1 cellular context compared by ENCODE assay signal in genomic region chr11:57741132-57742086, GRCh38.
A peak's percentile ranks its signal among the peaks of the same experiment; 100 is the strongest.
TF ChIP-seq lines count a peak whose summit lies in the region.

A gene with protein sequence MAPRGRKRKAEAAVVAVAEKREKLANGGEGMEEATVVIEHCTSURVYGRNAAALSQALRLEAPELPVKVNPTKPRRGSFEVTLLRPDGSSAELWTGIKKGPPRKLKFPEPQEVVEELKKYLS (plus strand): TSS chr11:57741491. CDS start chr11:57741596, 105 bp downstream.

TF ChIP-seq in GM12878, 131 proteins besides CTCF, POLR2A, EP300 and RAD21 (continued from another document and continues in another):
- TF ChIP-seq HSF1 (IDR thresholded peaks at IDR 0.05; ENCODE audit: low read depth, low read length) (0 out of 2 replicates have a peak, but pooled peaks have one; percentile 57), NR2F1 (conservative IDR thresholded peaks at IDR 0.05) (peak; percentile 77), FOXK2 (IDR thresholded peaks at IDR 0.05) (peak; percentile 93), SP1 (IDR thresholded peaks at IDR 0.05; ENCODE audit: low read depth, low read length) (peak; percentile 93), NFYA (IDR thresholded peaks at IDR 0.05; ENCODE audit: borderline replicate concordance, low read depth, low read length) (no peak), SMAD5 (IDR thresholded peaks at IDR 0.05; ENCODE audit: low read depth) (peak; percentile 70; the same call in 1 of the 2 replicates), BACH1 (IDR thresholded peaks at IDR 0.05; ENCODE audit: borderline replicate concordance) (peak; percentile 58), E4F1 (IDR thresholded peaks at IDR 0.05; ENCODE audit: borderline replicate concordance, partially characterized antibody) (peak; percentile 78), ZNF207 (IDR thresholded peaks at IDR 0.05; ENCODE audit: borderline replicate concordance) (peak; percentile 92), MAX (IDR thresholded peaks at IDR 0.05; ENCODE audit: low read depth, low read length) (peak; percentile 96), ELK1 (IDR thresholded peaks at IDR 0.05; ENCODE audit: low read depth, low read length) (peak; percentile 71; the same call in 1 of the 2 replicates), POLR2AphosphoS5 (IDR thresholded peaks at IDR 0.05; ENCODE audit: low read length) (peak; percentile 95), BHLHE40 (IDR thresholded peaks at IDR 0.05; ENCODE audit: borderline replicate concordance in 1 of 2, low read depth in 2 of 2, low read length in 1 of 2) (peak; percentile 87 to 88), ATF7 (IDR thresholded peaks at IDR 0.05; ENCODE audit: low read depth) (peak; percentile 92), ETV6 (conservative IDR thresholded peaks at IDR 0.05 in 1 of 2, IDR thresholded peaks at IDR 0.05 in 1 of 2; ENCODE audit: borderline replicate concordance in 1 of 2, low read depth in 1 of 2) (peak in 1 of 2 experiments; percentile 83; a peak in 2 of 4 replicates), TCF3 (IDR thresholded peaks at IDR 0.05; ENCODE audit: borderline replicate concordance, insufficient read depth, low read depth, low read length) (peak; percentile 81), ZNF217 (IDR thresholded peaks at IDR 0.05) (no peak), PRDM15 (CRISPR knock-in tag; IDR thresholded peaks at IDR 0.05) (no peak), HDAC6 (IDR thresholded peaks at IDR 0.05; ENCODE audit: unreplicated experiment) (no peak), MTA2 (IDR thresholded peaks at IDR 0.05; ENCODE audit: low read depth) (no peak), TCF7 (IDR thresholded peaks at IDR 0.05; ENCODE audit: borderline replicate concordance) (no peak; the same call in 1 of the 2 replicates), SMARCA5 (IDR thresholded peaks at IDR 0.05) (peak; percentile 91; the same call in 1 of the 2 replicates), LARP7 (IDR thresholded peaks at IDR 0.05) (peak; percentile 85), CEBPB (IDR thresholded peaks at IDR 0.05; ENCODE audit: borderline replicate concordance in 1 of 2, low read depth in 2 of 2, low read length in 2 of 2) (no peak), CBFB (IDR thresholded peaks at IDR 0.05; ENCODE audit: low read depth) (peak; percentile 45), HDAC2 (IDR thresholded peaks at IDR 0.05) (no peak), MEF2A (IDR thresholded peaks at IDR 0.05; ENCODE audit: insufficient read depth, low read depth, low read length) (peak; percentile 83), IKZF2 (IDR thresholded peaks at IDR 0.05) (peak; percentile 92), SMC3 (IDR thresholded peaks at IDR 0.05; ENCODE audit: borderline replicate concordance, low read length) (no peak), GABPA (IDR thresholded peaks at IDR 0.05; ENCODE audit: low read depth) (peak; percentile 95), NBN (IDR thresholded peaks at IDR 0.05) (peak; percentile 96), HDGF (IDR thresholded peaks at IDR 0.05) (peak; percentile 95; the same call in 1 of the 2 replicates), IRF4 (IDR thresholded peaks at IDR 0.05; ENCODE audit: low read depth, low read length) (peak; percentile 94), ASH2L (IDR thresholded peaks at IDR 0.05; ENCODE audit: borderline replicate concordance, low read depth) (no peak), RAD51 (IDR thresholded peaks at IDR 0.05) (peak; percentile 89), HCFC1 (IDR thresholded peaks at IDR 0.05; ENCODE audit: low read length) (peak; percentile 88), ZBTB4 (CRISPR knock-in tag; IDR thresholded peaks at IDR 0.05) (no peak), USF2 (IDR thresholded peaks at IDR 0.05; ENCODE audit: borderline replicate concordance, low read depth, low read length) (peak; percentile 76), EED (IDR thresholded peaks at IDR 0.05; ENCODE audit: low read depth) (peak; percentile 93), POLR2AphosphoS2 (IDR thresholded peaks at IDR 0.05; ENCODE audit: low read depth, low read length) (peak; percentile 80), EZH2 (IDR thresholded peaks at IDR 0.05; ENCODE audit: borderline replicate concordance, control insufficient read depth, low read depth, low read length) (no peak)
- TF ChIP-seq, protein P1, sequence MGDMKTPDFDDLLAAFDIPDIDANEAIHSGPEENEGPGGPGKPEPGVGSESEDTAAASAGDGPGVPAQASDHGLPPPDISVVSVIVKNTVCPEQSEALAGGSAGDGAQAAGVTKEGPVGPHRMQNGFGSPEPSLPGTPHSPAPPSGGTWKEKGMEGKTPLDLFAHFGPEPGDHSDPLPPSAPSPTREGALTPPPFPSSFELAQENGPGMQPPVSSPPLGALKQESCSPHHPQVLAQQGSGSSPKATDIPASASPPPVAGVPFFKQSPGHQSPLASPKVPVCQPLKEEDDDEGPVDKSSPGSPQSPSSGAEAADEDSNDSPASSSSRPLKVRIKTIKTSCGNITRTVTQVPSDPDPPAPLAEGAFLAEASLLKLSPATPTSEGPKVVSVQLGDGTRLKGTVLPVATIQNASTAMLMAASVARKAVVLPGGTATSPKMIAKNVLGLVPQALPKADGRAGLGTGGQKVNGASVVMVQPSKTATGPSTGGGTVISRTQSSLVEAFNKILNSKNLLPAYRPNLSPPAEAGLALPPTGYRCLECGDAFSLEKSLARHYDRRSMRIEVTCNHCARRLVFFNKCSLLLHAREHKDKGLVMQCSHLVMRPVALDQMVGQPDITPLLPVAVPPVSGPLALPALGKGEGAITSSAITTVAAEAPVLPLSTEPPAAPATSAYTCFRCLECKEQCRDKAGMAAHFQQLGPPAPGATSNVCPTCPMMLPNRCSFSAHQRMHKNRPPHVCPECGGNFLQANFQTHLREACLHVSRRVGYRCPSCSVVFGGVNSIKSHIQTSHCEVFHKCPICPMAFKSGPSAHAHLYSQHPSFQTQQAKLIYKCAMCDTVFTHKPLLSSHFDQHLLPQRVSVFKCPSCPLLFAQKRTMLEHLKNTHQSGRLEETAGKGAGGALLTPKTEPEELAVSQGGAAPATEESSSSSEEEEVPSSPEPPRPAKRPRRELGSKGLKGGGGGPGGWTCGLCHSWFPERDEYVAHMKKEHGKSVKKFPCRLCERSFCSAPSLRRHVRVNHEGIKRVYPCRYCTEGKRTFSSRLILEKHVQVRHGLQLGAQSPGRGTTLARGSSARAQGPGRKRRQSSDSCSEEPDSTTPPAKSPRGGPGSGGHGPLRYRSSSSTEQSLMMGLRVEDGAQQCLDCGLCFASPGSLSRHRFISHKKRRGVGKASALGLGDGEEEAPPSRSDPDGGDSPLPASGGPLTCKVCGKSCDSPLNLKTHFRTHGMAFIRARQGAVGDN (IDR thresholded peaks at IDR 0.05) = peak; percentile 68; the same call in 1 of the 2 replicates
- TF ChIP-seq, protein P2, sequence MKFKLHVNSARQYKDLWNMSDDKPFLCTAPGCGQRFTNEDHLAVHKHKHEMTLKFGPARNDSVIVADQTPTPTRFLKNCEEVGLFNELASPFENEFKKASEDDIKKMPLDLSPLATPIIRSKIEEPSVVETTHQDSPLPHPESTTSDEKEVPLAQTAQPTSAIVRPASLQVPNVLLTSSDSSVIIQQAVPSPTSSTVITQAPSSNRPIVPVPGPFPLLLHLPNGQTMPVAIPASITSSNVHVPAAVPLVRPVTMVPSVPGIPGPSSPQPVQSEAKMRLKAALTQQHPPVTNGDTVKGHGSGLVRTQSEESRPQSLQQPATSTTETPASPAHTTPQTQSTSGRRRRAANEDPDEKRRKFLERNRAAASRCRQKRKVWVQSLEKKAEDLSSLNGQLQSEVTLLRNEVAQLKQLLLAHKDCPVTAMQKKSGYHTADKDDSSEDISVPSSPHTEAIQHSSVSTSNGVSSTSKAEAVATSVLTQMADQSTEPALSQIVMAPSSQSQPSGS (IDR thresholded peaks at IDR 0.05; ENCODE audit: low read length) = 0 out of 2 replicates have a peak, but pooled peaks have one; percentile 41
